In genomic region chr15:71485094-71485693, GRCh38 we compare ENCODE assay signal across 14 cellular contexts.
DNase-seq lines count a peak whose midpoint lies in the region; ATAC-seq and TF ChIP-seq lines count a peak whose summit lies in the region.
"Had no signal": no experiment of that assay in that cellular context is flagged by ENCODE, and none has a peak within 500 bp of the region (broad histone marks: within the 10 kb centered on the region; RNA-seq: fewer than 3 reads in every experiment).

No MANE protein-coding gene starts in this region.

- peaks cover 6% of the 10 kb centered on the region; the same call in 1 of the 2 replicates for H3K36me3 ChIP-seq in RWPE2 (ENCODE audit: low read depth)
- H3K36me3 ChIP-seq in effector memory CD4-positive, alpha-beta T cell (ENCODE audit: control insufficient read depth, insufficient read depth, low read length), result no peaks in the 10 kb centered on the region

- H3K27ac Mint-ChIP-seq in glutamatergic neuron (ENCODE audit: unreplicated experiment), result no peak overlapping the region
- H3K27ac Mint-ChIP-seq: activated naive CD4-positive, alpha-beta T cell treated with anti-CD3 and anti-CD28 coated beads, Interleukin-2, amount 50 U/mL, for 24 hours; naive B cell had no signal

- DNase-seq in AG04450 (ENCODE audit: low read depth, low spot score) (no peak), GM13977 (ENCODE audit: low spot score) (peak; percentile 16), RWPE2 (ENCODE audit: low spot score) (no peak), glutamatergic neuron (no peak), KG1 (lab: John Stamatoyannopoulos, UW) (no peak)
- DNase-seq in effector memory CD4-positive, alpha-beta T cell, result no peak
- DNase-seq: DMS153; foreskin melanocyte; naive B cell; NCI-H524 treated with DMSO at 0.1 percent for 48 hours; stimulated activated CD4-positive, alpha-beta T cell treated with anti-CD3 and anti-CD28 coated beads, Interleukin-4, amount 100 ng/mL, for 1 hour had no signal

- CTCF ChIA-PET in AG04450 (lab: Charles Lee), result interaction anchor here (0.7 to 1.2 kb wide), 4 partner anchors 8 to 316 kb away, joined by 3 to 4 read pairs (median 4); no protein-coding TSS in a partner anchor

- H3K4me3 ChIP-seq in AG04450 (ENCODE audit: low read depth, low read length) (no peak overlapping the region), RWPE2 (ENCODE audit: severe bottlenecking) (no peak overlapping the region)
- no peak overlapping the region for H3K4me3 ChIP-seq in effector memory CD4-positive, alpha-beta T cell (ENCODE audit: insufficient read depth, low read depth, low read length, poor library complexity, severe bottlenecking)

- no peaks in the 10 kb centered on the region for H3K36me3 Mint-ChIP-seq in glutamatergic neuron (ENCODE audit: unreplicated experiment)
- H3K36me3 Mint-ChIP-seq: activated naive CD4-positive, alpha-beta T cell treated with anti-CD3 and anti-CD28 coated beads, Interleukin-2, amount 50 U/mL, for 24 hours; naive B cell had no signal

- in situ Hi-C loops in GM13977 (cut with MboI; ENCODE audit: low pct_unique_long_range_greater_than_20kb, low sequenced_read_pairs, unreplicated experiment), result no loop called here

- H3K27ac ChIP-seq in AG04450 (ENCODE audit: low read depth, low read length), result no peak overlapping the region
- H3K27ac ChIP-seq in RWPE2 (ENCODE audit: poor library complexity, severe bottlenecking), result no peak overlapping the region
- no peak overlapping the region for H3K27ac ChIP-seq in effector memory CD4-positive, alpha-beta T cell (ENCODE audit: insufficient read depth, low read length, poor library complexity, severe bottlenecking)

- H3K9me3 ChIP-seq in AG04450 (ENCODE audit: control insufficient read depth, insufficient read depth, low read length) (no peaks in the 10 kb centered on the region), RWPE2 (ENCODE audit: severe bottlenecking) (no peaks in the 10 kb centered on the region)
- no peaks in the 10 kb centered on the region for H3K9me3 ChIP-seq in effector memory CD4-positive, alpha-beta T cell (ENCODE audit: control insufficient read depth, low read length)

- no peak overlapping the region for H3K4me3 Mint-ChIP-seq in glutamatergic neuron (ENCODE audit: unreplicated experiment)
- H3K4me3 Mint-ChIP-seq: activated naive CD4-positive, alpha-beta T cell treated with anti-CD3 and anti-CD28 coated beads, Interleukin-2, amount 50 U/mL, for 24 hours; naive B cell had no signal

- no peaks in the 10 kb centered on the region for H3K4me1 Mint-ChIP-seq in glutamatergic neuron (ENCODE audit: low read depth, unreplicated experiment)
- H3K4me1 Mint-ChIP-seq: activated naive CD4-positive, alpha-beta T cell treated with anti-CD3 and anti-CD28 coated beads, Interleukin-2, amount 50 U/mL, for 24 hours; naive B cell had no signal

- H3K27me3 Mint-ChIP-seq in glutamatergic neuron (ENCODE audit: unreplicated experiment), result no peaks in the 10 kb centered on the region

- H3K9me3 Mint-ChIP-seq in glutamatergic neuron (ENCODE audit: unreplicated experiment), result no peaks in the 10 kb centered on the region
- H3K9me3 Mint-ChIP-seq: activated naive CD4-positive, alpha-beta T cell treated with anti-CD3 and anti-CD28 coated beads, Interleukin-2, amount 50 U/mL, for 24 hours had no signal

- POLR2A ChIA-PET in AG04450 (lab: Yijun Ruan, JAX), result interaction anchor here (0.7 kb wide), 1 partner anchor 99 kb away, joined by 3 read pairs; no protein-coding TSS in a partner anchor

- TF ChIP-seq CTCF in AG04450 (IDR thresholded peaks at IDR 0.05; ENCODE audit: low read depth, low read length) (peak; percentile 38), GM13977 (IDR thresholded peaks at IDR 0.05; ENCODE audit: extremely low read depth, insufficient read depth, missing control alignments) (peak; percentile 54), RWPE2 (IDR thresholded peaks at IDR 0.05; ENCODE audit: poor library complexity, severe bottlenecking) (peak; percentile 73), glutamatergic neuron (IDR thresholded peaks at IDR 0.05; ENCODE audit: partially characterized antibody, unreplicated experiment) (peak; percentile 29)

- H3K4me1 ChIP-seq in RWPE2 (ENCODE audit: insufficient read depth, poor library complexity, severe bottlenecking), result no peaks in the 10 kb centered on the region
- no peaks in the 10 kb centered on the region for H3K4me1 ChIP-seq in effector memory CD4-positive, alpha-beta T cell (ENCODE audit: control insufficient read depth, insufficient read depth, low read length, poor library complexity, severe bottlenecking)

- ATAC-seq in RWPE2 (ENCODE audit: low read depth), result peak; percentile 57; the same call in 2 of the 3 replicates
- ATAC-seq in GM18907 (IDR thresholded peaks at IDR 0.05; ENCODE audit: unreplicated experiment), result no peak
- no peak for ATAC-seq in GM18517 (IDR thresholded peaks at IDR 0.05; ENCODE audit: unreplicated experiment)

- H3K27me3 ChIP-seq in AG04450 (ENCODE audit: control insufficient read depth, insufficient read depth, low read length) (no peaks in the 10 kb centered on the region), RWPE2 (ENCODE audit: insufficient read depth, poor library complexity, severe bottlenecking) (no peaks in the 10 kb centered on the region)
- H3K27me3 ChIP-seq in effector memory CD4-positive, alpha-beta T cell (replicated peaks; ENCODE audit: control insufficient read depth, insufficient read depth, low read length, poor library complexity, severe bottlenecking), result no peaks in the 10 kb centered on the region
